Comparison of ENCODE assay signal across 8 cellular contexts in genomic region chr18:21110667-21111350, GRCh38. TPM values are rescaled to one million over a fixed set of nuclear protein-coding genes. Genes with fewer than 3 reads are reported as not detected.
A peak's percentile ranks its signal among the peaks of the same experiment; 100 is the strongest.
DNase-seq lines count a peak whose midpoint lies in the region; ATAC-seq and TF ChIP-seq lines count a peak whose summit lies in the region.

No MANE protein-coding gene starts in this region.

- ATAC-seq in GM21717 (IDR thresholded peaks at IDR 0.05; ENCODE audit: unreplicated experiment), result peak; percentile 34

- H3K36me3 Mint-ChIP-seq in MCF 10A (ENCODE audit: insufficient read depth, unreplicated experiment), result no peaks in the 10 kb centered on the region

- TF ChIP-seq CTCF in VCaP (conservative IDR thresholded peaks at IDR 0.05), result no peak
- no peak for TF ChIP-seq CTCF in MCF 10A (IDR thresholded peaks at IDR 0.05; ENCODE audit: unreplicated experiment)

- H3K9me3 ChIP-seq in ES-I3 (ENCODE audit: control insufficient read depth, insufficient read depth, low read length) (no peaks in the 10 kb centered on the region), KOPT-K1 (ENCODE audit: insufficient read depth, low read length, poor library complexity, severe bottlenecking) (no peaks in the 10 kb centered on the region)

- H3K27ac ChIP-seq in KOPT-K1 (ENCODE audit: low read depth, low read length, poor library complexity, severe bottlenecking) (peak overlapping the region; percentile 98), VCaP (peak overlapping the region; percentile 96)

- DNase-seq in MCF 10A (ENCODE audit: unreplicated experiment) (peak; percentile 36), iris pigment epithelial cell (ENCODE audit: low read depth) (peak; percentile 50), NCI-H2029 treated with DMSO at 0.1 percent for 48 hours (lab: John Stamatoyannopoulos, UW) (no peak)
- peak; percentile 69 for DNase-seq in stimulated activated CD4-positive, alpha-beta T cell treated with anti-CD3 and anti-CD28 coated beads, Interleukin-15, amount 100 ng/mL, for 24 hours

- peak overlapping the region; percentile 100 for H3K9ac ChIP-seq in ES-I3 (ENCODE audit: low read depth, low read length)

- no peaks in the 10 kb centered on the region for H3K9me3 Mint-ChIP-seq in MCF 10A (ENCODE audit: unreplicated experiment)

- CTCF ChIA-PET in MCF 10A (lab: Yijun Ruan, JAX), result no interaction called here

- H3K4me1 Mint-ChIP-seq in MCF 10A (ENCODE audit: insufficient read depth, unreplicated experiment), result peaks cover 15% of the 10 kb centered on the region

- no peaks in the 10 kb centered on the region for H3K27me3 Mint-ChIP-seq in MCF 10A (ENCODE audit: insufficient read depth, unreplicated experiment)

- no peaks in the 10 kb centered on the region for H3K36me3 ChIP-seq in ES-I3 (ENCODE audit: insufficient read depth, low read length)
- H3K36me3 ChIP-seq in KOPT-K1 (ENCODE audit: insufficient read depth, low read length), result no peaks in the 10 kb centered on the region

- H3K27ac Mint-ChIP-seq in MCF 10A (ENCODE audit: low read depth, unreplicated experiment), result peak overlapping the region; percentile 92

- BruUV-seq in MCF 10A (replicated peaks; lab: Mats Ljungman, UMichigan), result no TSS peak

- POLR2A ChIA-PET in MCF 10A (lab: Yijun Ruan, JAX), result interaction anchor here (0.5 to 3.9 kb wide), 20 partner anchors 11 to 490 kb away, joined by 3 to 23 read pairs (median 4); partner anchors contain the start of gene ESCO1

- H3K4me3 Mint-ChIP-seq in MCF 10A (ENCODE audit: unreplicated experiment), result no peak overlapping the region

- H3K4me1 ChIP-seq in ES-I3 (ENCODE audit: insufficient read depth, low read length), result peaks cover under 1% of the 10 kb centered on the region; the same call in 1 of the 2 replicates

- intact Hi-C loops in MCF 10A (cut with micrococcal nuclease), result loop anchor here (1.0 to 2.0 kb wide), 2 partner anchors 54 to 58 kb away; no protein-coding TSS in a partner anchor

RNA-seq across cellular contexts. Expression of gene ROCK1, which starts 0.8 kb away (rescaled TPM):
- 44.6 and 47.9 TPM in 2 replicates for total RNA-seq in MCF 10A (2022)
